In genomic region chr13:93715866-93716265, GRCh38 we compare ENCODE assay signal across 18 cellular contexts.
DNase-seq lines count a peak whose midpoint lies in the region; ATAC-seq and TF ChIP-seq lines count a peak whose summit lies in the region.
"Had no signal": no experiment of that assay in that cellular context is flagged by ENCODE, and none has a peak within 500 bp of the region (broad histone marks: within the 10 kb centered on the region; RNA-seq: fewer than 3 reads in every experiment).

No MANE protein-coding gene starts in this region.

- no peaks in the 10 kb centered on the region for H4K20me1 ChIP-seq in IMR-90 (ENCODE audit: insufficient read depth, low read length)

- peak overlapping the region; percentile 24; the same call in 1 of the 2 replicates for H3K18ac ChIP-seq in IMR-90 (ENCODE audit: low read depth, low read length)

- peaks cover 4% of the 10 kb centered on the region for H3K9me3 ChIP-seq in IMR-90 (ENCODE audit: control insufficient read depth, insufficient read depth, low read length)
- peaks cover 16% of the 10 kb centered on the region for H3K9me3 ChIP-seq in psoas muscle

- TF ChIP-seq RAD21 in IMR-90 (IDR thresholded peaks at IDR 0.05; ENCODE audit: low read length), result no peak

- peaks cover 0 to 3% of the 10 kb centered on the region in 2 experiments; a peak in 1 of 4 replicates for H3K79me1 ChIP-seq in IMR-90 (ENCODE audit: low read depth in 1 of 2, low read length in 2 of 2)

- H4K8ac ChIP-seq in IMR-90 (ENCODE audit: low read depth in 2 of 2, low read length in 2 of 2), result peak overlapping the region in 1 of 2 experiments; percentile 86; a peak in 1 of 4 replicates

- dilution Hi-C loops in IMR-90 (cut with HindIII; ENCODE audit: low sequenced_read_pairs, unreplicated experiment), result no loop called here

- WGBS in IMR-90 (ENCODE audit: extremely low coverage in 2 of 2, insufficient read length in 1 of 2), 2 experiments, result no CpG with 5 or more reads among the region's 4 CpGs
- 88 to 93% (median 92%) methylated on average over 4 of the region's 4 CpGs for WGBS in psoas muscle, 3 donors

- H3K4me3 ChIP-seq in IMR-90 (ENCODE audit: insufficient read depth, low read depth, low read length) (no peak overlapping the region), fibroblast of mammary gland (ENCODE audit: control insufficient read depth, low read depth, low read length) (no peak overlapping the region), psoas muscle (no peak overlapping the region)
- H3K4me3 ChIP-seq: GM12878, GM23338 had no signal

- no peak overlapping the region for H3K9ac ChIP-seq in IMR-90 (ENCODE audit: low read depth, low read length)

- DNase-seq in EL (peak; percentile 18), IMR-90 (peak; percentile 59), RKO (ENCODE audit: low spot score) (peak; percentile 3), fibroblast of mammary gland (ENCODE audit: low read depth) (peak; percentile 57), COLO668 (lab: John Stamatoyannopoulos, UW; ENCODE audit: unreplicated experiment) (no peak), psoas muscle (no peak), NCI-H526 treated with DMSO at 0.1 percent for 48 hours (lab: John Stamatoyannopoulos, UW) (no peak)
- DNase-seq: NCI-H1092 treated with DMSO at 0.1 percent for 48 hours; NCI-H1436 treated with DMSO at 0.1 percent for 48 hours; NCI-H1930; NCI-H510A; NCI-H748 treated with DMSO at 0.1 percent for 48 hours; NK-92 treated with Interleukin-12 subunit alpha and Interleukin-12 subunit beta, amount 100 ng/mL, for 24 hours had no signal

- H3K4me2 ChIP-seq in IMR-90 (ENCODE audit: low read depth, low read length), result no peak overlapping the region
- H3K4me2 ChIP-seq: GM23338 had no signal

- peaks cover 4% of the 10 kb centered on the region for H3K4me1 ChIP-seq in IMR-90 (ENCODE audit: control insufficient read depth, insufficient read depth, low read length)
- H3K4me1 ChIP-seq in psoas muscle, result no peaks in the 10 kb centered on the region

- POLR2A ChIA-PET in IMR-90 (lab: Charles Lee; ENCODE audit: unreplicated experiment), result no interaction called here

- H2AFZ ChIP-seq in IMR-90 (replicated peaks; ENCODE audit: low read length, poor library complexity), result no peak overlapping the region
- H2AFZ ChIP-seq: GM23338 had no signal

- H4K5ac ChIP-seq in IMR-90 (ENCODE audit: low read depth, low read length), result no peak overlapping the region

- H2BK20ac ChIP-seq in IMR-90 (ENCODE audit: low read depth, low read length), result peak overlapping the region; percentile 86

- H3K36me3 ChIP-seq in IMR-90 (ENCODE audit: control insufficient read depth, insufficient read depth, low read length) (no peaks in the 10 kb centered on the region), psoas muscle (ENCODE audit: insufficient read depth in 1 of 2, low read depth in 1 of 2) (no peaks in the 10 kb centered on the region)

- no peak overlapping the region for H4K91ac ChIP-seq in IMR-90 (ENCODE audit: insufficient read depth, low read depth, low read length)

- peak overlapping the region; percentile 79 for H2BK120ac ChIP-seq in IMR-90 (ENCODE audit: low read depth, low read length)

- H3K27ac ChIP-seq in IMR-90 (ENCODE audit: insufficient read depth, low read length), result no peak overlapping the region; the same call in 1 of the 2 replicates
- no peak overlapping the region for H3K27ac ChIP-seq in psoas muscle
- H3K27ac ChIP-seq: C4-2B had no signal

- H3K56ac ChIP-seq in IMR-90 (ENCODE audit: extremely low read depth, insufficient read depth, low read length), result peak overlapping the region; percentile 77; the same call in 1 of the 2 replicates

- H3K27me3 ChIP-seq in IMR-90 (ENCODE audit: control insufficient read depth, insufficient read depth, low read length) (no peaks in the 10 kb centered on the region), psoas muscle (ENCODE audit: insufficient read depth in 3 of 3, low read length in 2 of 3) (no peaks in the 10 kb centered on the region)

- H3K23ac ChIP-seq in IMR-90 (ENCODE audit: low read depth, low read length), result no peak overlapping the region

- no peaks in the 10 kb centered on the region; the same call in 1 of the 2 replicates for H3K9me1 ChIP-seq in IMR-90 (ENCODE audit: insufficient read depth, low read length)

- no peak overlapping the region; the same call in 1 of the 2 replicates for H3K4ac ChIP-seq in IMR-90 (ENCODE audit: low read depth, low read length)

- no peak for TF ChIP-seq CTCF in IMR-90 (conservative IDR thresholded peaks at IDR 0.05; ENCODE audit: low read depth, low read length)
- TF ChIP-seq CTCF in fibroblast of mammary gland (conservative IDR thresholded peaks at IDR 0.05; ENCODE audit: control insufficient read depth, insufficient read depth, low read depth, low read length), result no peak
- no peak for TF ChIP-seq CTCF in psoas muscle (IDR thresholded peaks at IDR 0.05)

- peak; percentile 25; the same call in 1 of the 2 replicates for ATAC-seq in IMR-90 (ENCODE audit: low read depth)
- ATAC-seq in GM21381 (IDR thresholded peaks at IDR 0.05; ENCODE audit: unreplicated experiment), result no peak
- no peak for ATAC-seq in psoas muscle
- ATAC-seq: GM12878, GM23338, Panc1 had no signal

- no peak for TF ChIP-seq POLR2A in IMR-90 (IDR thresholded peaks at IDR 0.05; ENCODE audit: low read depth, low read length)

- no peak overlapping the region for H3K14ac ChIP-seq in IMR-90 (replicated peaks; ENCODE audit: low read depth, low read length)

- no peak overlapping the region for H2BK15ac ChIP-seq in IMR-90 (ENCODE audit: low read depth, low read length)

- no peak overlapping the region for H2AK9ac ChIP-seq in IMR-90 (replicated peaks; ENCODE audit: low read depth, low read length, poor library complexity)

- intact Hi-C loops in IMR-90 (cut with micrococcal nuclease) (no loop called here), psoas muscle (cut with DNase I) (no loop called here)

- CTCF ChIA-PET in IMR-90 (lab: Yijun Ruan, JAX), result interaction anchor here (1.2 kb wide), 1 partner anchor 10 kb away, joined by 3 read pairs; no protein-coding TSS in a partner anchor

- no TSS peak for BruUV-seq in IMR-90 (replicated peaks; lab: Mats Ljungman, UMichigan)

- no peak overlapping the region for H2AK5ac ChIP-seq in IMR-90 (ENCODE audit: low read depth, low read length)

- in situ Hi-C loops in IMR-90 (cut with MboI; ENCODE audit: low sequenced_read_pairs), result no loop called here

- H2BK5ac ChIP-seq in IMR-90 (ENCODE audit: low read depth, low read length, poor library complexity, severe bottlenecking), result peak overlapping the region; percentile 95

TF ChIP-seq in IMR-90, 13 proteins besides CTCF, POLR2A, EP300 and RAD21:
- TF ChIP-seq ELK1 (IDR thresholded peaks at IDR 0.05; ENCODE audit: borderline replicate concordance, low read depth, low read length), result no peak
- no peak for TF ChIP-seq BHLHE40 (IDR thresholded peaks at IDR 0.05; ENCODE audit: low read depth, low read length)
- TF ChIP-seq FOS (IDR thresholded peaks at IDR 0.05; ENCODE audit: low read depth, low read length), result peak; percentile 38; the same call in 1 of the 2 replicates
- TF ChIP-seq RFX5 (IDR thresholded peaks at IDR 0.05; ENCODE audit: low read depth, low read length), result no peak
- TF ChIP-seq CEBPB (IDR thresholded peaks at IDR 0.05; ENCODE audit: low read depth, low read length), result no peak
- TF ChIP-seq USF2 (IDR thresholded peaks at IDR 0.05; ENCODE audit: low read depth, low read length), result no peak

Comparison
In these comparisons a context has a peak if more than half of its experiments do, and no peak if none do; other contexts are left out.
1. DNase-seq: peak in EL (single experiment), IMR-90 (single experiment), RKO (single experiment) and fibroblast of mammary gland (single experiment); none in COLO668 (single experiment), psoas muscle (0 of 2) and NCI-H526 treated with DMSO at 0.1 percent for 48 hours (single experiment).